ENCODE assay signal across 2 cellular contexts in genomic region chr2:708667-709066, GRCh38.
TF ChIP-seq lines count a peak whose summit lies in the region.

No MANE protein-coding gene starts in this region.

TF ChIP-seq in GM23338, 12 proteins besides CTCF, POLR2A, EP300 and RAD21:
- no peak for TF ChIP-seq REST (IDR thresholded peaks at IDR 0.05; ENCODE audit: unreplicated experiment)
- no peak for TF ChIP-seq ZNF331 (CRISPR knock-in tag; IDR thresholded peaks at IDR 0.05; ENCODE audit: low read depth)
- no peak for TF ChIP-seq ZNF462 (CRISPR knock-in tag; IDR thresholded peaks at IDR 0.05)
- TF ChIP-seq CREB1 (CRISPR knock-in tag; IDR thresholded peaks at IDR 0.05; ENCODE audit: low read depth), result no peak
- no peak for TF ChIP-seq POLR2AphosphoS5 (IDR thresholded peaks at IDR 0.05; ENCODE audit: low read depth)
- TF ChIP-seq STAT1 (IDR thresholded peaks at IDR 0.05; ENCODE audit: unreplicated experiment), result no peak
- no peak for TF ChIP-seq EZH2phosphoT487 (IDR thresholded peaks at IDR 0.05; ENCODE audit: unreplicated experiment)
- no peak for TF ChIP-seq NANOG (IDR thresholded peaks at IDR 0.05; ENCODE audit: borderline replicate concordance)
- TF ChIP-seq ETS1 (IDR thresholded peaks at IDR 0.05), result no peak

TF ChIP-seq in K562, 482 proteins besides CTCF, POLR2A, EP300 and RAD21 (continued from another document):
- TF ChIP-seq ZFX (CRISPR knock-in tag; IDR thresholded peaks at IDR 0.05), result no peak
